12 cellular contexts compared by ENCODE assay signal in the genomic region with DNA sequence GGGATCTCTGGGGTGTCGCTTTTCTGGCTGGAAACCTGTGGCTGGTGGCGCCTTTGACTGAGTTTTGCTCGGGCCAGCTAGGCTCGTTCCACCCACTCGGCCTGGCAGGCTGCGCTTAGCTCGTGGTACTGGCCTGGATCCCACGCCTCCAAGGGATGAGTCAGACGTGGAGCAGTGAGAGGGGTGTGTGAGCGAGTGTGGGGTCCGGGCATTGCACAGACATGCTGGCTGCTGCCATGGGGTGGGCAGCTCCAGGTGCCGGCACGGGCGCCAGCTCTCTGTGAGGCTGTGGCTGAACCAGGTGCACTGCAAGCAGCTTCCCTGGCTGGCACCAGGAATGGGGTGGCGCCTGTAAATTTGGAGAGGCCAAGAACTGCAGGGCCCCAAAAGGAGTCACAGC.
DNase-seq lines count a peak whose midpoint lies in the region; ATAC-seq and TF ChIP-seq lines count a peak whose summit lies in the region.
"Had no signal": no experiment of that assay in that cellular context is flagged by ENCODE, and none has a peak within 500 bp of the region (broad histone marks: within the 10 kb centered on the region; RNA-seq: fewer than 3 reads in every experiment).

No MANE protein-coding gene starts in this region.

- no peak overlapping the region for H3K4ac ChIP-seq in neuronal stem cell (ENCODE audit: low read length)

- no CpG with 5 or more reads among the region's 15 CpGs for WGBS in neuronal stem cell (ENCODE audit: extremely low coverage in 2 of 2, insufficient read length in 2 of 2, insufficient replicate concordance in 1 of 2), 2 donors

- H3K79me1 ChIP-seq in neuronal stem cell (ENCODE audit: low read depth, low read length): no peaks in the 10 kb centered on the region

- POLR2A ChIA-PET in HEK293T (lab: Yijun Ruan, JAX): no interaction called here

- H3K4me2 ChIP-seq in neuronal stem cell (ENCODE audit: insufficient read depth, low read length, poor library complexity, severe bottlenecking): no peak overlapping the region

- no peak overlapping the region for H4K91ac ChIP-seq in neuronal stem cell (ENCODE audit: low read depth, low read length, poor library complexity)

- peaks cover 0 to 4% (median 0%) of the 10 kb centered on the region in 45 donors for H3K27me3 ChIP-seq in dorsolateral prefrontal cortex
- no peaks in the 10 kb centered on the region for H3K27me3 ChIP-seq in neuronal stem cell (ENCODE audit: control insufficient read depth in 3 of 3, insufficient read depth in 3 of 3, low read depth in 1 of 3, low read length in 3 of 3)

- H3K14ac ChIP-seq in neuronal stem cell (ENCODE audit: low read length): no peak overlapping the region

- no peaks in the 10 kb centered on the region for H3K4me1 ChIP-seq in neuronal stem cell (ENCODE audit: control insufficient read depth in 2 of 2, insufficient read depth in 1 of 2, low read depth in 1 of 2, low read length in 2 of 2)

- H2BK12ac ChIP-seq in neuronal stem cell (ENCODE audit: low read length): no peak overlapping the region

- H3K9me3 ChIP-seq in neuronal stem cell (replicated peaks in 1 of 2; ENCODE audit: control insufficient read depth in 2 of 2, insufficient read depth in 1 of 2, low read depth in 1 of 2, low read length in 2 of 2): no peaks in the 10 kb centered on the region

- ATAC-seq in HG02642 (IDR thresholded peaks at IDR 0.05; ENCODE audit: poor library complexity, unreplicated experiment): no peak
- ATAC-seq: activated CD4-positive, CD25-positive, alpha-beta regulatory T cell treated with anti-CD3 and anti-CD28 coated beads, Interleukin-2, amount 50 U/mL, for 24 hours; activated T-helper 17 cell treated with anti-CD3 and anti-CD28 coated beads, Interleukin-2, amount 50 U/mL, for 72 hours had no signal

- peak overlapping the region in 4 of 59 donors; percentile 5 to 17 (median 12) for H3K4me3 ChIP-seq in dorsolateral prefrontal cortex
- no peak overlapping the region for H3K4me3 ChIP-seq in neuronal stem cell (ENCODE audit: low read length in 2 of 2)

- H4K8ac ChIP-seq in neuronal stem cell (ENCODE audit: low read depth, low read length): no peak overlapping the region

- H2BK15ac ChIP-seq in neuronal stem cell (ENCODE audit: low read length): peak overlapping the region; percentile 83

- peak overlapping the region; percentile 83 for H3K18ac ChIP-seq in neuronal stem cell (ENCODE audit: low read length)

- TF ChIP-seq CTCF in dorsolateral prefrontal cortex (IDR thresholded peaks at IDR 0.05 in 54 of 56, conservative IDR thresholded peaks at IDR 0.05 in 2 of 56; ENCODE audit: low read depth in 1 of 56, partially characterized antibody in 56 of 56): peak in 1 of 56 donors; percentile 11

- H3K9ac ChIP-seq in neuronal stem cell (ENCODE audit: low read depth, low read length, poor library complexity): no peak overlapping the region

- H2BK5ac ChIP-seq in neuronal stem cell (ENCODE audit: low read length): no peak overlapping the region

- no peak overlapping the region for H2BK120ac ChIP-seq in neuronal stem cell (ENCODE audit: low read depth, low read length)

- no peak overlapping the region for H2AK5ac ChIP-seq in neuronal stem cell (ENCODE audit: low read depth, low read length)

- peak; percentile 81 for DNase-seq in AG08396 (ENCODE audit: low spot score)
- DNase-seq in HPDE6-E6E7 (ENCODE audit: extremely low spot score): peak; percentile 14
- DNase-seq in dorsolateral prefrontal cortex: peak; percentile 9 to 89 (median 69)
- DNase-seq in neuronal stem cell (ENCODE audit: low spot score): no peak
- no peak for DNase-seq in stimulated activated CD4-positive, alpha-beta T cell treated with anti-CD3 and anti-CD28 coated beads, Interleukin-15, amount 100 ng/mL, for 24 hours
- DNase-seq in DMS79 (lab: John Stamatoyannopoulos, UW): no peak
- DNase-seq in HEK293T (ENCODE audit: extremely low spot score): no peak
- DNase-seq: CD4-positive, CD25-positive, alpha-beta regulatory T cell; cerebellar nuclear complex had no signal

- no peaks in the 10 kb centered on the region for H3K36me3 ChIP-seq in neuronal stem cell (replicated peaks in 1 of 2; ENCODE audit: control insufficient read depth in 2 of 2, insufficient read depth in 2 of 2, low read length in 2 of 2)

- H2AFZ ChIP-seq in neuronal stem cell (ENCODE audit: low read length): no peak overlapping the region

- intact Hi-C loops in dorsolateral prefrontal cortex (cut with DNase I): no loop called here

- peak overlapping the region; percentile 10 for H3K23ac ChIP-seq in neuronal stem cell (ENCODE audit: low read depth, low read length, poor library complexity)

- CTCF ChIA-PET in HEK293T (lab: Yijun Ruan, JAX): interaction anchor here (0.7 to 1.2 kb wide), 2 partner anchors 22 to 25 kb away, joined by 3 to 4 read pairs; no protein-coding TSS in a partner anchor

- H3K27ac ChIP-seq in dorsolateral prefrontal cortex: peak overlapping the region in 8 of 59 donors; percentile 12 to 52 (median 36)
- H3K27ac ChIP-seq in neuronal stem cell (replicated peaks; ENCODE audit: low read length): no peak overlapping the region

TF ChIP-seq in HEK293T, 16 proteins besides CTCF, POLR2A, EP300 and RAD21:
- TF ChIP-seq SUZ12 (IDR thresholded peaks at IDR 0.05): no peak
- TF ChIP-seq L3MBTL2 (conservative IDR thresholded peaks at IDR 0.05): no peak
- no peak for TF ChIP-seq ELF4 (IDR thresholded peaks at IDR 0.05)
- TF ChIP-seq NFRKB (IDR thresholded peaks at IDR 0.05): no peak
- no peak for TF ChIP-seq LEF1 (IDR thresholded peaks at IDR 0.05; ENCODE audit: borderline replicate concordance)
- no peak for TF ChIP-seq ARNT (IDR thresholded peaks at IDR 0.05)
- no peak for TF ChIP-seq SP1 (IDR thresholded peaks at IDR 0.05)
- TF ChIP-seq FOXM1 (IDR thresholded peaks at IDR 0.05; ENCODE audit: borderline replicate concordance): no peak
- no peak for TF ChIP-seq BHLHE40 (IDR thresholded peaks at IDR 0.05; ENCODE audit: borderline replicate concordance)
- no peak for TF ChIP-seq TARDBP (IDR thresholded peaks at IDR 0.05)
- TF ChIP-seq CTBP1 (IDR thresholded peaks at IDR 0.05; ENCODE audit: borderline replicate concordance): no peak
- no peak for TF ChIP-seq FOXK2 (IDR thresholded peaks at IDR 0.05)
- TF ChIP-seq ZNF384 (IDR thresholded peaks at IDR 0.05): no peak
- TF ChIP-seq, protein P1, sequence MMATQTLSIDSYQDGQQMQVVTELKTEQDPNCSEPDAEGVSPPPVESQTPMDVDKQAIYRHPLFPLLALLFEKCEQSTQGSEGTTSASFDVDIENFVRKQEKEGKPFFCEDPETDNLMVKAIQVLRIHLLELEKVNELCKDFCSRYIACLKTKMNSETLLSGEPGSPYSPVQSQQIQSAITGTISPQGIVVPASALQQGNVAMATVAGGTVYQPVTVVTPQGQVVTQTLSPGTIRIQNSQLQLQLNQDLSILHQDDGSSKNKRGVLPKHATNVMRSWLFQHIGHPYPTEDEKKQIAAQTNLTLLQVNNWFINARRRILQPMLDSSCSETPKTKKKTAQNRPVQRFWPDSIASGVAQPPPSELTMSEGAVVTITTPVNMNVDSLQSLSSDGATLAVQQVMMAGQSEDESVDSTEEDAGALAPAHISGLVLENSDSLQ (IDR thresholded peaks at IDR 0.05): no peak
- TF ChIP-seq FOXA1 (IDR thresholded peaks at IDR 0.05): no peak
- TF ChIP-seq HDGF (IDR thresholded peaks at IDR 0.05; ENCODE audit: borderline replicate concordance): no peak
TF ChIP-seq in HEK293T: peak in this region for 0.

Comparison
In these comparisons a context has a peak if more than half of its experiments do, and no peak if none do; other contexts are left out.
1. DNase-seq: peak in AG08396 (single experiment), HPDE6-E6E7 (single experiment) and dorsolateral prefrontal cortex (10 of 10); none in neuronal stem cell (single experiment), stimulated activated CD4-positive, alpha-beta T cell treated with anti-CD3 and anti-CD28 coated beads, Interleukin-15, amount 100 ng/mL, for 24 hours (single experiment), DMS79 (single experiment) and HEK293T (single experiment).